ENCODE assay signal across 13 cellular contexts in genomic region chr17:44906010-44906646, GRCh38. TPM values are rescaled to one million over a fixed set of nuclear protein-coding genes. Genes with fewer than 3 reads are reported as not detected.
DNase-seq lines count a peak whose midpoint lies in the region; ATAC-seq and TF ChIP-seq lines count a peak whose summit lies in the region.
"Had no signal": no experiment of that assay in that cellular context is flagged by ENCODE, and none has a peak within 500 bp of the region (broad histone marks: within the 10 kb centered on the region; RNA-seq: fewer than 3 reads in every experiment).

No MANE protein-coding gene starts in this region.

- peak overlapping the region; percentile 94 for H2BK120ac ChIP-seq in mesenchymal stem cell (ENCODE audit: low read depth, low read length)

- H3K18ac ChIP-seq in mesenchymal stem cell (ENCODE audit: low read depth in 1 of 2, low read length in 2 of 2) = peak overlapping the region; percentile 94 to 99

- in situ Hi-C loops in KBM-7 (cut with MboI; ENCODE audit: low pct_unique_long_range_greater_than_20kb, low sequenced_read_pairs) (loop anchor here (25.0 kb wide), 2 partner anchors 106 to 206 kb away; no protein-coding TSS in a partner anchor), astrocyte of the spinal cord (cut with HindIII; ENCODE audit: low sequenced_read_pairs) (no loop called here), G401 (cut with HindIII; ENCODE audit: low sequenced_read_pairs) (no loop called here)

- peak overlapping the region; percentile 92 for H4K91ac ChIP-seq in mesenchymal stem cell (ENCODE audit: low read length)

- H2BK15ac ChIP-seq in mesenchymal stem cell (ENCODE audit: low read depth, poor library complexity, severe bottlenecking) = peak overlapping the region; percentile 98

- DNase-seq in AG10803 (ENCODE audit: low read depth) (peak; percentile 97), KBM-7 (peak; percentile 55), astrocyte of the spinal cord (ENCODE audit: low read depth, low spot score) (peak; percentile 86), mesenchymal stem cell (peak; percentile 98), G401 (ENCODE audit: low spot score) (no peak), NCI-H446 (lab: John Stamatoyannopoulos, UW) (no peak)
- no peak for DNase-seq in activated CD4-positive, CD25-positive, alpha-beta regulatory T cell (lab: John Stamatoyannopoulos, UW)
- DNase-seq: activated naive CD4-positive, alpha-beta T cell treated with Interleukin-2 at 50 U/mL for 16 hours; DMS 273 treated with DMSO at 0.1 percent for 48 hours; T-helper 1 cell had no signal

- peak overlapping the region; percentile 97 to 100 for H2BK12ac ChIP-seq in mesenchymal stem cell (ENCODE audit: low read length in 2 of 2)

- H3K4me3 ChIP-seq in AG10803 (ENCODE audit: low read length) (no peak overlapping the region), astrocyte of the spinal cord (ENCODE audit: low read depth, low read length) (no peak overlapping the region), mesenchymal stem cell (ENCODE audit: insufficient read depth in 1 of 2, low read depth in 1 of 2, low read length in 2 of 2) (peak overlapping the region in 1 of 2 experiments; percentile 12)
- H3K4me3 ChIP-seq: upper lobe of left lung had no signal

- peaks cover 4% of the 10 kb centered on the region for H3K79me1 ChIP-seq in mesenchymal stem cell (replicated peaks; ENCODE audit: low read length, poor library complexity, severe bottlenecking)

- peak overlapping the region; percentile 66 for H3K27ac ChIP-seq in mesenchymal stem cell (ENCODE audit: low read length, poor library complexity, severe bottlenecking)
- H3K27ac ChIP-seq: KMS-11, upper lobe of left lung had no signal

- H3K9ac ChIP-seq in mesenchymal stem cell (ENCODE audit: low read length) = no peak overlapping the region
- H3K9ac ChIP-seq: KMS-11 had no signal

- H3K9me3 ChIP-seq in mesenchymal stem cell (ENCODE audit: control insufficient read depth, low read length) = no peaks in the 10 kb centered on the region
- H3K9me3 ChIP-seq: upper lobe of left lung had no signal

- WGBS in mesenchymal stem cell = 20% methylated on average over 10 of the region's 10 CpGs

- H2AFZ ChIP-seq in mesenchymal stem cell (ENCODE audit: low read depth, low read length) = no peak overlapping the region

- peak overlapping the region in 1 of 2 experiments; percentile 98 for H3K14ac ChIP-seq in mesenchymal stem cell (ENCODE audit: low read length in 2 of 2)

- peak overlapping the region; percentile 67 for H2BK5ac ChIP-seq in mesenchymal stem cell (ENCODE audit: low read depth, low read length, poor library complexity, severe bottlenecking)

- no peak for TF ChIP-seq CTCF in AG10803 (conservative IDR thresholded peaks at IDR 0.05; ENCODE audit: low read length)
- no peak for TF ChIP-seq CTCF in astrocyte of the spinal cord (IDR thresholded peaks at IDR 0.05; ENCODE audit: low read depth, low read length)

- no peak overlapping the region for H3K4me2 ChIP-seq in mesenchymal stem cell (ENCODE audit: low read length, poor library complexity, severe bottlenecking)
- H3K4me2 ChIP-seq: KMS-11 had no signal

- peaks cover 0 to 9% of the 10 kb centered on the region in 2 experiments for H3K36me3 ChIP-seq in mesenchymal stem cell (ENCODE audit: control insufficient read depth in 1 of 2, insufficient read depth in 2 of 2, low read depth in 1 of 2, low read length in 2 of 2)
- H3K36me3 ChIP-seq: upper lobe of left lung had no signal

- peak overlapping the region in 1 of 2 experiments; percentile 23 for H3K23ac ChIP-seq in mesenchymal stem cell (ENCODE audit: low read length in 2 of 2)

- ATAC-seq in GM21515 (IDR thresholded peaks at IDR 0.05; ENCODE audit: unreplicated experiment) = no peak

- H2AK5ac ChIP-seq in mesenchymal stem cell (ENCODE audit: low read length, severe bottlenecking) = peak overlapping the region; percentile 66

- peak overlapping the region; percentile 93 to 100 for H3K4ac ChIP-seq in mesenchymal stem cell (ENCODE audit: low read depth in 1 of 2, low read length in 2 of 2)

- H4K8ac ChIP-seq in mesenchymal stem cell (ENCODE audit: low read length) = peak overlapping the region; percentile 91

- peaks cover 55% of the 10 kb centered on the region for H3K4me1 ChIP-seq in mesenchymal stem cell (ENCODE audit: control insufficient read depth, insufficient read depth, low read depth, low read length)

- H3K27me3 ChIP-seq in mesenchymal stem cell (ENCODE audit: control insufficient read depth in 1 of 2, insufficient read depth in 1 of 2, low read length in 2 of 2) = no peaks in the 10 kb centered on the region
- H3K27me3 ChIP-seq: upper lobe of left lung had no signal

RNA-seq across cellular contexts. Expression of gene EFTUD2, which starts 6.9 kb away (rescaled TPM):
- polyA plus RNA-seq in mesenchymal stem cell (2013, experiment 1 of 2) = 49.3 TPM
- 53.4 TPM for polyA plus RNA-seq in mesenchymal stem cell (2013, experiment 2 of 2)
- total RNA-seq in G401 (2014; rRNA removed; shearing (Covaris generic)) = 164 and 176 TPM in 2 replicates

RNA-seq across cellular contexts. Expression of gene GFAP, which starts 9.2 kb away (rescaled TPM):
- polyA plus RNA-seq in mesenchymal stem cell (2013, experiment 1 of 2) = 0.68 TPM
- polyA plus RNA-seq in mesenchymal stem cell (2013, experiment 2 of 2) = 0.49 TPM
- not detected in 2 replicates for total RNA-seq in G401 (2014; rRNA removed; shearing (Covaris generic))
- total RNA-seq: upper lobe of left lung had no signal

RNA-seq across cellular contexts. Expression of gene KIF18B, which starts 41.4 kb away (rescaled TPM):
- 1.9 TPM for polyA plus RNA-seq in mesenchymal stem cell (2013, experiment 1 of 2)
- 1.6 TPM for polyA plus RNA-seq in mesenchymal stem cell (2013, experiment 2 of 2)
- total RNA-seq in G401 (2014; rRNA removed; shearing (Covaris generic)) = 22.6 and 24.4 TPM in 2 replicates

RNA-seq across cellular contexts. Expression of gene HIGD1B, which starts 58.4 kb away (rescaled TPM):
- polyA plus RNA-seq in mesenchymal stem cell (2013, experiment 1 of 2) = not detected
- polyA plus RNA-seq in mesenchymal stem cell (2013, experiment 2 of 2) = not detected
- total RNA-seq in G401 (2014; rRNA removed; shearing (Covaris generic)) = not detected in 2 replicates

Comparison
In these comparisons a context has a peak if more than half of its experiments do, and no peak if none do; other contexts are left out.
1. DNase-seq: peak in AG10803 (single experiment), KBM-7 (single experiment), astrocyte of the spinal cord (single experiment) and mesenchymal stem cell (single experiment); none in activated CD4-positive, CD25-positive, alpha-beta regulatory T cell (0 of 4), G401 (single experiment) and NCI-H446 (0 of 2).